In genomic region chr2:134268265-134268664, GRCh38 we compare ENCODE assay signal across 17 cellular contexts. TPM values are rescaled to one million over a fixed set of nuclear protein-coding genes. Genes with fewer than 3 reads are reported as not detected.
DNase-seq lines count a peak whose midpoint lies in the region; ATAC-seq, FAIRE-seq and TF ChIP-seq lines count a peak whose summit lies in the region.
"Had no signal": no experiment of that assay in that cellular context is flagged by ENCODE, and none has a peak within 500 bp of the region (broad histone marks: within the 10 kb centered on the region; RNA-seq: fewer than 3 reads in every experiment).

No MANE protein-coding gene starts in this region.

- H3K4me3 Mint-ChIP-seq in T-helper 17 cell: peak overlapping the region; percentile 39

- H3K27ac Mint-ChIP-seq in T-helper 17 cell: peak overlapping the region; percentile 79

- TF ChIP-seq CTCF in heart right ventricle (IDR thresholded peaks at IDR 0.05) (peak in 4 of 9 donors; percentile 17 to 47 (median 43)), suprapubic skin (IDR thresholded peaks at IDR 0.05) (no peak)

- peak; percentile 26 for DNase-seq in ELR (ENCODE audit: low read depth)
- no peak for DNase-seq in T-helper 17 cell
- DNase-seq in heart right ventricle: peak in 1 of 2 donors; percentile 51
- peak; percentile 62 for DNase-seq in pons (ENCODE audit: low spot score)
- no peak for DNase-seq in suprapubic skin (ENCODE audit: low spot score in 2 of 2)
- DNase-seq in H54 (ENCODE audit: insufficient read length, low spot score): no peak
- no peak for DNase-seq in islet precursor cell
- DNase-seq: activated CD4-positive, alpha-beta T cell treated with anti-CD3 and anti-CD28 coated beads for 48 hours; activated effector memory CD4-positive, alpha-beta T cell treated with anti-CD3 and anti-CD28 coated beads, Interleukin-2, amount 50 U/mL, for 16 hours; EL; kidney; midbrain; NCI-H1436; NCI-H82; stimulated activated CD4-positive, alpha-beta T cell treated with anti-CD3 and anti-CD28 coated beads, Interleukin-4, amount 100 ng/mL, for 24 hours had no signal

- no peak for TF ChIP-seq EP300 in suprapubic skin (IDR thresholded peaks at IDR 0.05)

- H3K4me1 Mint-ChIP-seq in T-helper 17 cell: peaks cover 47% of the 10 kb centered on the region

- H3K36me3 ChIP-seq in heart right ventricle (peaks cover 0 to 23% (median 0%) of the 10 kb centered on the region in 9 donors), suprapubic skin (peaks cover 11% of the 10 kb centered on the region)

- ATAC-seq in T-helper 17 cell: no peak
- ATAC-seq in heart right ventricle: peak; percentile 46 to 88 (median 77)
- no peak for ATAC-seq in HG03565 (IDR thresholded peaks at IDR 0.05; ENCODE audit: unreplicated experiment)
- ATAC-seq: Panc1 had no signal

- H3K27me3 ChIP-seq in heart right ventricle (no peaks in the 10 kb centered on the region), suprapubic skin (no peaks in the 10 kb centered on the region)

- H3K27ac ChIP-seq in heart right ventricle: peak overlapping the region in 3 of 10 donors; percentile 30 to 38 (median 32)
- no peak overlapping the region for H3K27ac ChIP-seq in suprapubic skin

- intact Hi-C loops in heart right ventricle (cut with DNase I): loop anchor here in 1 of 10 donors (10.0 kb wide), 1 partner anchor 63 kb away; no protein-coding TSS in a partner anchor

- H3K4me3 ChIP-seq in heart right ventricle: no peak overlapping the region
- no peak overlapping the region for H3K4me3 ChIP-seq in suprapubic skin

- FAIRE-seq in H54 (lab: Jason Lieb, UNC): no peak
- FAIRE-seq: kidney had no signal

- 51 to 61% methylated on average over 5 of the region's 5 CpGs for WGBS in heart right ventricle, 2 donors
- 89% methylated on average over 5 of the region's 5 CpGs for WGBS in suprapubic skin

- H3K36me3 Mint-ChIP-seq in T-helper 17 cell (ENCODE audit: low read depth): peaks cover 4% of the 10 kb centered on the region

- no peaks in the 10 kb centered on the region for H3K27me3 Mint-ChIP-seq in T-helper 17 cell

- H3K9me3 ChIP-seq in T-helper 17 cell (ENCODE audit: control insufficient read depth, low read length, poor library complexity, severe bottlenecking): no peaks in the 10 kb centered on the region
- H3K9me3 ChIP-seq in heart right ventricle: no peaks in the 10 kb centered on the region
- no peaks in the 10 kb centered on the region for H3K9me3 ChIP-seq in suprapubic skin

- no peak for TF ChIP-seq POLR2A in suprapubic skin (IDR thresholded peaks at IDR 0.05)
- no peak for TF ChIP-seq POLR2A in H54 (IDR thresholded peaks at IDR 0.05; ENCODE audit: low read depth, low read length)

- H3K4me1 ChIP-seq in heart right ventricle (peaks cover 5 to 79% (median 33%) of the 10 kb centered on the region in 9 donors), suprapubic skin (no peaks in the 10 kb centered on the region)

RNA-seq across cellular contexts. Expression of gene MGAT5, which starts 14.4 kb away (rescaled TPM):
- total RNA-seq in T-helper 17 cell (100 to 1,000 TPM; 120 to 127 TPM), heart right ventricle (100 to 1,000 TPM in 3 of 10 donors, 10 to 100 TPM in 7; 68.9 to 111 (median 94.6) TPM), suprapubic skin (10 to 100 TPM; 16.9 to 42.1 (median 32.9) TPM)
- polyA plus RNA-seq in heart right ventricle: 10 to 100 TPM in 1 of 2 donors, 1 to 10 TPM in 1; 6.4 to 13.1 TPM

Comparison
In these comparisons a context has a peak if more than half of its experiments do, and no peak if none do; other contexts are left out.
1. DNase-seq: peak in ELR (single experiment) and pons (single experiment); none in T-helper 17 cell (0 of 3), suprapubic skin (0 of 2), H54 (single experiment) and islet precursor cell (single experiment).
2. ATAC-seq: peak in heart right ventricle (8 of 8); none in T-helper 17 cell (single experiment) and HG03565 (single experiment).